In the genomic region with DNA sequence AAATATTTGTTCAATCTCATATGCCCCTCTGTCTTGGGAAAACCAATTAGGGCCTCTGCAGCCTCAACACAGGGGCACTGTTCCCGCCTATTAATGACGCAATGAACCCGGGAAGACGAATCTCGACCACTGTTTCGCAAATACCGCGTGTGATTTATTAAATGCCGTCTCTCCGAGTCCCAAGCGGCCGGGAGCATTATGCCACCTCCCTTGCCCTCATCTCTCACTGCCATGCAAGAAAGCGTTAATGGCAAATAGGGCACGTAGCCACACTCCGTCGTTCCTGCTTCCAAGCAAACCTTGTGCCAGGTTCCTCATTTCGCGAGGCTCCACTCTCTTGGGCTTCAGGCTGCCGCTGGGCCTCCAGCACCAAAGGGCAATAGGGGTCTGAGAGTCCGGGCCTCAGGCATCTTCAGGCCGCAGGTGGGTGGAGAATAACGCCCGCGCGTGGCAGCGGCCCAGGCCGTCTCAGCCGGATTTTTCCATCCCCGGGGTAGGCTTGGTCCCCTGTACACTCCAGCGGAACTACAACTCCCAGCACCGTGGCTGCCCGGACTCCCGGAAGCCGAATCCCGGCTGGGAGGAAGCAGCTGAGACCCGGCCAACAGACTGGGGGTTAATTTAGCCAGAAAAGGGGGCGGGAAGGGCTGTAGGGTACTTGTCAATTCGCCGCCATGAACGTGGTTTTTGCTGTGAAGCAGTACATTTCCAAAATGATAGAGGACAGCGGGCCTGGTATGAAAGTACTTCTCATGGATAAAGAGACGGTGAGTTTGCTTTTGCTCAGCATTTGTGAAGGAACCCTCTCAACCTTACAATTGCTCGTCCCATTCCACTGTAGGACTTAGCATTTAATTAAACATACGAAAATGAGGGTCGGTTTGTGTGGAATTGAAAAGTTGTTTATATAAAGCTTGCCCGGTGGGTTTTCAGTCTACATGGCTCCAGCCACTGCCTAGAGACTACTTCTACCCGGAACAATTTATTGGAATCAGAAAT, we compare ENCODE assay signal across 8 cellular contexts. TPM values are rescaled to one million over a fixed set of nuclear protein-coding genes. Genes with fewer than 3 reads are reported as not detected.
DNase-seq lines count a peak whose midpoint lies in the region; ATAC-seq and TF ChIP-seq lines count a peak whose summit lies in the region.

Gene VPS45, plus strand, starts transcription at position 593 of the 999 bp plus-strand sequence. Its CDS starts 82 bp downstream, at position 675.

- WGBS in HUES64: under 1% methylated on average over 43 of the region's 47 CpGs

- ATAC-seq in GM21381 (IDR thresholded peaks at IDR 0.05; ENCODE audit: unreplicated experiment) (peak; percentile 82), mucosa of descending colon (peak; percentile 99)

- intact Hi-C loops in mucosa of descending colon (cut with DNase I, micrococcal nuclease): no loop called here

- DNase-seq in COR-L47 (lab: John Stamatoyannopoulos, UW) (peak; percentile 90), activated T-cell treated with anti-CD3 and anti-CD28 coated beads for 1 hour (ENCODE audit: low read depth) (peak; percentile 63), epithelial cell of esophagus (ENCODE audit: low read depth) (peak; percentile 87), mucosa of descending colon (peak; percentile 91 to 93 (median 92))
- peak; percentile 79 for DNase-seq in stimulated activated CD8-positive, alpha-beta memory T cell treated with anti-CD3 and anti-CD28 coated beads, Interleukin-4, amount 100 ng/mL, for 24 hours (ENCODE audit: low read depth)

- H3K36me3 ChIP-seq in HUES64 (ENCODE audit: insufficient read depth, low read length) (peaks cover 16% of the 10 kb centered on the region), OCI-LY1 (ENCODE audit: insufficient read depth, low read length) (peaks cover 7% of the 10 kb centered on the region; the same call in 1 of the 2 replicates), mucosa of descending colon (ENCODE audit: low read depth) (no peaks in the 10 kb centered on the region)

- peak within 1 kb of the TSS; percentile 92 for H3K9ac ChIP-seq in HUES64 (ENCODE audit: low read depth, low read length)
- peak within 1 kb of the TSS; percentile 95 for H3K9ac ChIP-seq in OCI-LY1 (ENCODE audit: low read length)

- 0 out of 2 replicates have a peak, but pooled peaks cover 8% of the 10 kb centered on the region for H3F3A ChIP-seq in OCI-LY1 (ENCODE audit: insufficient read depth, low read length)

- H4K20me1 ChIP-seq in OCI-LY1 (ENCODE audit: insufficient read depth, low read length): no peaks in the 10 kb centered on the region

- no peaks in the 10 kb centered on the region for H3K27me3 ChIP-seq in HUES64 (ENCODE audit: insufficient read depth, low read length)
- no peaks in the 10 kb centered on the region for H3K27me3 ChIP-seq in OCI-LY1 (ENCODE audit: insufficient read depth, low read length)

- no peaks in the 10 kb centered on the region for H3K79me2 ChIP-seq in OCI-LY1 (ENCODE audit: insufficient read depth, low read length)

- peaks cover 10% of the 10 kb centered on the region; the same call in 1 of the 2 replicates for H3K4me1 ChIP-seq in HUES64 (ENCODE audit: insufficient read depth, low read length)
- peaks cover 28% of the 10 kb centered on the region for H3K4me1 ChIP-seq in OCI-LY1 (ENCODE audit: insufficient read depth, low read length, severe bottlenecking)
- peaks cover 6% of the 10 kb centered on the region for H3K4me1 ChIP-seq in mucosa of descending colon (ENCODE audit: low read depth)

- no peak for TF ChIP-seq CTCF in OCI-LY1 (IDR thresholded peaks at IDR 0.05; ENCODE audit: low read length)
- TF ChIP-seq CTCF in epithelial cell of esophagus (IDR thresholded peaks at IDR 0.05; ENCODE audit: insufficient read depth, low read depth, low read length, missing control alignments): no peak
- no peak for TF ChIP-seq CTCF in mucosa of descending colon (IDR thresholded peaks at IDR 0.05)

- H2AFZ ChIP-seq in OCI-LY1 (ENCODE audit: low read length): peak within 1 kb of the TSS; percentile 71

- peak within 1 kb of the TSS; percentile 91 for H3K27ac ChIP-seq in HUES64 (ENCODE audit: low read depth, low read length)
- peak within 1 kb of the TSS; percentile 81 for H3K27ac ChIP-seq in OCI-LY1 (ENCODE audit: low read depth, low read length, poor library complexity, severe bottlenecking)

- no peaks in the 10 kb centered on the region for H3K9me3 ChIP-seq in HUES64 (ENCODE audit: insufficient read depth, low read depth, low read length)
- no peaks in the 10 kb centered on the region for H3K9me3 ChIP-seq in OCI-LY1 (ENCODE audit: low read length)
- H3K9me3 ChIP-seq in mucosa of descending colon: no peaks in the 10 kb centered on the region

- no peaks in the 10 kb centered on the region for H3K9me2 ChIP-seq in OCI-LY1 (ENCODE audit: low read depth, low read length)

- H3K4me2 ChIP-seq in OCI-LY1 (ENCODE audit: low read length): peak within 1 kb of the TSS; percentile 94

- H3K4me3 ChIP-seq in HUES64 (ENCODE audit: low read length) (peak within 1 kb of the TSS; percentile 85), OCI-LY1 (ENCODE audit: low read depth, low read length, poor library complexity, severe bottlenecking) (peak within 1 kb of the TSS; percentile 88), epithelial cell of esophagus (ENCODE audit: low read length) (peak within 1 kb of the TSS; percentile 81), mucosa of descending colon (peak within 1 kb of the TSS; percentile 40)

RNA-seq across cellular contexts. Expression of gene VPS45, which starts in this region (rescaled TPM):
- 24.0 TPM for polyA plus RNA-seq in HUES64 (2013, experiment 1 of 2)
- 26.4 TPM for polyA plus RNA-seq in HUES64 (2013, experiment 2 of 2)
- total RNA-seq in mucosa of descending colon: 10 to 100 TPM; 28.3 to 43.4 (median 33.6) TPM

Comparison
In these comparisons a context has a peak if more than half of its experiments do, and no peak if none do; other contexts are left out.
1. Peak in every context shown above with its lines: DNase-seq, ATAC-seq, H3K4me3 ChIP-seq and H3K27ac ChIP-seq.